In genomic region chr1:69568435-69569280, GRCh38 we compare ENCODE assay signal across 8 cellular contexts. TPM values are rescaled to one million over a fixed set of nuclear protein-coding genes. Genes with fewer than 3 reads are reported as not detected.
A peak's percentile ranks its signal among the peaks of the same experiment; 100 is the strongest.
DNase-seq lines count a peak whose midpoint lies in the region; ATAC-seq, FAIRE-seq and TF ChIP-seq lines count a peak whose summit lies in the region.

No MANE protein-coding gene starts in this region.

- H3K4ac ChIP-seq in mesenchymal stem cell (ENCODE audit: low read depth in 1 of 2, low read length in 2 of 2): no peak overlapping the region

- H3K4me1 Mint-ChIP-seq in activated naive CD4-positive, alpha-beta T cell treated with anti-CD3 and anti-CD28 coated beads, Interleukin-2, amount 10 ng/mL, durations not matched to agents 7 days and 5 days: peaks cover 8% of the 10 kb centered on the region
- peaks cover 23% of the 10 kb centered on the region for H3K4me1 Mint-ChIP-seq in chondrocyte (ENCODE audit: low read depth)

- peak overlapping the region; percentile 61 for H2AFZ ChIP-seq in mesenchymal stem cell (ENCODE audit: low read depth, low read length)

- no peaks in the 10 kb centered on the region for H3K9me3 Mint-ChIP-seq in activated naive CD4-positive, alpha-beta T cell treated with anti-CD3 and anti-CD28 coated beads, Interleukin-2, amount 10 ng/mL, durations not matched to agents 7 days and 5 days
- no peaks in the 10 kb centered on the region for H3K9me3 Mint-ChIP-seq in chondrocyte (ENCODE audit: low read depth)

- no peak for TF ChIP-seq CTCF in chondrocyte (IDR thresholded peaks at IDR 0.05)

- H3K27ac Mint-ChIP-seq in activated naive CD4-positive, alpha-beta T cell treated with anti-CD3 and anti-CD28 coated beads, Interleukin-2, amount 10 ng/mL, durations not matched to agents 7 days and 5 days: no peak overlapping the region
- H3K27ac Mint-ChIP-seq in chondrocyte (ENCODE audit: unreplicated experiment): no peak overlapping the region

- H3K27ac ChIP-seq in mesenchymal stem cell (ENCODE audit: low read length, poor library complexity, severe bottlenecking): no peak overlapping the region

- H3K4me2 ChIP-seq in mesenchymal stem cell (ENCODE audit: low read length, poor library complexity, severe bottlenecking): peak overlapping the region; percentile 75

- ATAC-seq in HG02973 (IDR thresholded peaks at IDR 0.05; ENCODE audit: unreplicated experiment) (no peak), HG02870 (IDR thresholded peaks at IDR 0.05; ENCODE audit: unreplicated experiment) (no peak)

- no peak overlapping the region for H3K18ac ChIP-seq in mesenchymal stem cell (ENCODE audit: low read depth in 1 of 2, low read length in 2 of 2)

- no peaks in the 10 kb centered on the region for H3K36me3 ChIP-seq in mesenchymal stem cell (ENCODE audit: control insufficient read depth in 1 of 2, insufficient read depth in 2 of 2, low read depth in 1 of 2, low read length in 2 of 2)

- no peak overlapping the region for H4K8ac ChIP-seq in mesenchymal stem cell (ENCODE audit: low read length)

- H3K14ac ChIP-seq in mesenchymal stem cell (ENCODE audit: low read length in 2 of 2): peak overlapping the region in 1 of 2 experiments; percentile 71

- no peaks in the 10 kb centered on the region for H3K79me1 ChIP-seq in mesenchymal stem cell (replicated peaks; ENCODE audit: low read length, poor library complexity, severe bottlenecking)

- peaks cover 25 to 54% of the 10 kb centered on the region in 2 experiments for H3K27me3 ChIP-seq in mesenchymal stem cell (ENCODE audit: control insufficient read depth in 1 of 2, insufficient read depth in 1 of 2, low read length in 2 of 2)

- no peak overlapping the region for H2BK120ac ChIP-seq in mesenchymal stem cell (ENCODE audit: low read depth, low read length)

- FAIRE-seq in urothelium cell line (lab: Jason Lieb, UNC): no peak

- H4K91ac ChIP-seq in mesenchymal stem cell (ENCODE audit: low read length): no peak overlapping the region

- H2BK15ac ChIP-seq in mesenchymal stem cell (ENCODE audit: low read depth, poor library complexity, severe bottlenecking): no peak overlapping the region

- no peaks in the 10 kb centered on the region for H3K9me3 ChIP-seq in mesenchymal stem cell (ENCODE audit: control insufficient read depth, low read length)

- no peak overlapping the region for H2AK5ac ChIP-seq in mesenchymal stem cell (ENCODE audit: low read length, severe bottlenecking)

- H3K36me3 Mint-ChIP-seq in activated naive CD4-positive, alpha-beta T cell treated with anti-CD3 and anti-CD28 coated beads, Interleukin-2, amount 10 ng/mL, durations not matched to agents 7 days and 5 days: peaks cover 1% of the 10 kb centered on the region
- H3K36me3 Mint-ChIP-seq in chondrocyte (ENCODE audit: low read depth): no peaks in the 10 kb centered on the region

- no peak overlapping the region for H3K9ac ChIP-seq in mesenchymal stem cell (ENCODE audit: low read length)

- no peak overlapping the region for H3K23ac ChIP-seq in mesenchymal stem cell (ENCODE audit: low read length in 2 of 2)

- 2% methylated on average over 39 of the region's 49 CpGs for WGBS in mesenchymal stem cell

- H3K27me3 Mint-ChIP-seq in activated naive CD4-positive, alpha-beta T cell treated with anti-CD3 and anti-CD28 coated beads, Interleukin-2, amount 10 ng/mL, durations not matched to agents 7 days and 5 days: peaks cover 47% of the 10 kb centered on the region
- peaks cover 64% of the 10 kb centered on the region for H3K27me3 Mint-ChIP-seq in chondrocyte (ENCODE audit: low read depth)

- no peak overlapping the region for H2BK5ac ChIP-seq in mesenchymal stem cell (ENCODE audit: low read depth, low read length, poor library complexity, severe bottlenecking)

- H3K4me3 Mint-ChIP-seq in activated naive CD4-positive, alpha-beta T cell treated with anti-CD3 and anti-CD28 coated beads, Interleukin-2, amount 10 ng/mL, durations not matched to agents 7 days and 5 days: peak overlapping the region; percentile 41
- H3K4me3 Mint-ChIP-seq in chondrocyte (ENCODE audit: unreplicated experiment): peak overlapping the region; percentile 62

- DNase-seq in activated naive CD4-positive, alpha-beta T cell treated with anti-CD3 and anti-CD28 coated beads, Interleukin-2, amount 10 ng/mL, durations not matched to agents 7 days and 5 days: no peak
- DNase-seq in activated naive CD4-positive, alpha-beta T cell treated with Interleukin-2 at 50 U/mL for 16 hours: no peak
- no peak for DNase-seq in chondrocyte (ENCODE audit: low spot score)
- DNase-seq in mesenchymal stem cell: peak; percentile 1
- DNase-seq in urothelium cell line (ENCODE audit: low spot score): peak; percentile 4
- DNase-seq in NCI-H510A (lab: John Stamatoyannopoulos, UW): no peak

- H2BK12ac ChIP-seq in mesenchymal stem cell (ENCODE audit: low read length in 2 of 2): no peak overlapping the region

- peaks cover 26% of the 10 kb centered on the region for H3K4me1 ChIP-seq in mesenchymal stem cell (ENCODE audit: control insufficient read depth, insufficient read depth, low read depth, low read length)

- peak overlapping the region; percentile 58 to 76 for H3K4me3 ChIP-seq in mesenchymal stem cell (ENCODE audit: insufficient read depth in 1 of 2, low read depth in 1 of 2, low read length in 2 of 2)

- CTCF ChIA-PET in activated naive CD4-positive, alpha-beta T cell treated with anti-CD3 and anti-CD28 coated beads, Interleukin-2, amount 10 ng/mL, durations not matched to agents 7 days and 5 days (lab: Charles Lee): no interaction called here

RNA-seq across cellular contexts. Expression of gene LRRC7, which starts 0.9 kb away (rescaled TPM):
- total RNA-seq in chondrocyte: 0.58 TPM in 1 of 3 replicates, not detected in the others
- 0.43 TPM for polyA plus RNA-seq in mesenchymal stem cell (2013, experiment 1 of 2)
- 0.41 TPM for polyA plus RNA-seq in mesenchymal stem cell (2013, experiment 2 of 2)

Comparison
In these comparisons a context has a peak if more than half of its experiments do, and no peak if none do; other contexts are left out.
1. DNase-seq: peak in mesenchymal stem cell (single experiment) and urothelium cell line (single experiment); none in activated naive CD4-positive, alpha-beta T cell treated with anti-CD3 and anti-CD28 coated beads, Interleukin-2, amount 10 ng/mL, durations not matched to agents 7 days and 5 days (single experiment), activated naive CD4-positive, alpha-beta T cell treated with Interleukin-2 at 50 U/mL for 16 hours (single experiment), chondrocyte (single experiment) and NCI-H510A (single experiment).